Comparison of ENCODE assay signal across 1 cellular context in the genomic region with DNA sequence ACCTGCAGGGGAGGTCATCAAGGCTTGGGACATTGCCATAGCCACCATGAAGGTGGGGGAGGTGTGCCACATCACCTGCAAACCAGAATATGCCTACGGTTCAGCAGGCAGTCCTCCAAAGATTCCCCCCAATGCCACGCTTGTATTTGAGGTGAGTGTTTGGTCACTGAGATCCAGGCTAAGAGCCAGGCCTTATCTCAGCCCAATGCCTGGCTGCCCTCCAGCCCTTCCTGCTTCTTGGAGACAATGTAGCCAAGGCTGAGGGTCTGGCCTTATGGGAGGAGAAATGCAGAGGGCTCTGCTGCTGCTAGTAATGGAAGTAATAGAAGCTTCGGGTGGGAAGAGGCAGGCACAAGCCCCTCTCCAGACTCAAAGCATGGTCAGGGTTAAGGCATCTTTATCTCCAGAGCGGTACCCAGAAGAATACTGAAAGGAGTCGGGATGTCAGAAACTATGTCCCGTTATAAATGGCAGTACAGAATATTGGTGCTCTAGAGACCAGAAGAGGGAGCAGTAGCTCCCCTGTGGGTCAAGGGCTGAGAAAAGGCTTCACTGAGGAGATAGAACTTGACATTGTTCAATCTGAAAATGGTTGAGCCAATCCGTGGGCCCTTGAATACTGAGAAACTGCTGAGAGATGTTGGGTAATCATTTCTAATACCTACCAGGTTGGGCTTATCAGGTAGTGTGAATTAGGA.
TF ChIP-seq lines count a peak whose summit lies in the region.

No MANE protein-coding gene starts in this region.

TF ChIP-seq in GM23338, 12 proteins besides CTCF, POLR2A, EP300 and RAD21:
- TF ChIP-seq, protein P1, sequence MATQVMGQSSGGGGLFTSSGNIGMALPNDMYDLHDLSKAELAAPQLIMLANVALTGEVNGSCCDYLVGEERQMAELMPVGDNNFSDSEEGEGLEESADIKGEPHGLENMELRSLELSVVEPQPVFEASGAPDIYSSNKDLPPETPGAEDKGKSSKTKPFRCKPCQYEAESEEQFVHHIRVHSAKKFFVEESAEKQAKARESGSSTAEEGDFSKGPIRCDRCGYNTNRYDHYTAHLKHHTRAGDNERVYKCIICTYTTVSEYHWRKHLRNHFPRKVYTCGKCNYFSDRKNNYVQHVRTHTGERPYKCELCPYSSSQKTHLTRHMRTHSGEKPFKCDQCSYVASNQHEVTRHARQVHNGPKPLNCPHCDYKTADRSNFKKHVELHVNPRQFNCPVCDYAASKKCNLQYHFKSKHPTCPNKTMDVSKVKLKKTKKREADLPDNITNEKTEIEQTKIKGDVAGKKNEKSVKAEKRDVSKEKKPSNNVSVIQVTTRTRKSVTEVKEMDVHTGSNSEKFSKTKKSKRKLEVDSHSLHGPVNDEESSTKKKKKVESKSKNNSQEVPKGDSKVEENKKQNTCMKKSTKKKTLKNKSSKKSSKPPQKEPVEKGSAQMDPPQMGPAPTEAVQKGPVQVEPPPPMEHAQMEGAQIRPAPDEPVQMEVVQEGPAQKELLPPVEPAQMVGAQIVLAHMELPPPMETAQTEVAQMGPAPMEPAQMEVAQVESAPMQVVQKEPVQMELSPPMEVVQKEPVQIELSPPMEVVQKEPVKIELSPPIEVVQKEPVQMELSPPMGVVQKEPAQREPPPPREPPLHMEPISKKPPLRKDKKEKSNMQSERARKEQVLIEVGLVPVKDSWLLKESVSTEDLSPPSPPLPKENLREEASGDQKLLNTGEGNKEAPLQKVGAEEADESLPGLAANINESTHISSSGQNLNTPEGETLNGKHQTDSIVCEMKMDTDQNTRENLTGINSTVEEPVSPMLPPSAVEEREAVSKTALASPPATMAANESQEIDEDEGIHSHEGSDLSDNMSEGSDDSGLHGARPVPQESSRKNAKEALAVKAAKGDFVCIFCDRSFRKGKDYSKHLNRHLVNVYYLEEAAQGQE (IDR thresholded peaks at IDR 0.05; ENCODE audit: unreplicated experiment), result no peak
- TF ChIP-seq NANOG (IDR thresholded peaks at IDR 0.05; ENCODE audit: borderline replicate concordance) (no peak), ZNF114 (CRISPR knock-in tag; IDR thresholded peaks at IDR 0.05) (no peak), JUNB (IDR thresholded peaks at IDR 0.05; ENCODE audit: unreplicated experiment) (no peak), CREB1 (CRISPR knock-in tag; IDR thresholded peaks at IDR 0.05; ENCODE audit: low read depth) (no peak), STAT1 (IDR thresholded peaks at IDR 0.05; ENCODE audit: unreplicated experiment) (no peak), EZH2 (IDR thresholded peaks at IDR 0.05; ENCODE audit: low read depth, unreplicated experiment) (no peak), POLR2AphosphoS5 (IDR thresholded peaks at IDR 0.05; ENCODE audit: low read depth) (no peak), ZNF331 (CRISPR knock-in tag; IDR thresholded peaks at IDR 0.05; ENCODE audit: low read depth) (no peak), EZH2phosphoT487 (IDR thresholded peaks at IDR 0.05; ENCODE audit: unreplicated experiment) (no peak)
- TF ChIP-seq, protein P2, sequence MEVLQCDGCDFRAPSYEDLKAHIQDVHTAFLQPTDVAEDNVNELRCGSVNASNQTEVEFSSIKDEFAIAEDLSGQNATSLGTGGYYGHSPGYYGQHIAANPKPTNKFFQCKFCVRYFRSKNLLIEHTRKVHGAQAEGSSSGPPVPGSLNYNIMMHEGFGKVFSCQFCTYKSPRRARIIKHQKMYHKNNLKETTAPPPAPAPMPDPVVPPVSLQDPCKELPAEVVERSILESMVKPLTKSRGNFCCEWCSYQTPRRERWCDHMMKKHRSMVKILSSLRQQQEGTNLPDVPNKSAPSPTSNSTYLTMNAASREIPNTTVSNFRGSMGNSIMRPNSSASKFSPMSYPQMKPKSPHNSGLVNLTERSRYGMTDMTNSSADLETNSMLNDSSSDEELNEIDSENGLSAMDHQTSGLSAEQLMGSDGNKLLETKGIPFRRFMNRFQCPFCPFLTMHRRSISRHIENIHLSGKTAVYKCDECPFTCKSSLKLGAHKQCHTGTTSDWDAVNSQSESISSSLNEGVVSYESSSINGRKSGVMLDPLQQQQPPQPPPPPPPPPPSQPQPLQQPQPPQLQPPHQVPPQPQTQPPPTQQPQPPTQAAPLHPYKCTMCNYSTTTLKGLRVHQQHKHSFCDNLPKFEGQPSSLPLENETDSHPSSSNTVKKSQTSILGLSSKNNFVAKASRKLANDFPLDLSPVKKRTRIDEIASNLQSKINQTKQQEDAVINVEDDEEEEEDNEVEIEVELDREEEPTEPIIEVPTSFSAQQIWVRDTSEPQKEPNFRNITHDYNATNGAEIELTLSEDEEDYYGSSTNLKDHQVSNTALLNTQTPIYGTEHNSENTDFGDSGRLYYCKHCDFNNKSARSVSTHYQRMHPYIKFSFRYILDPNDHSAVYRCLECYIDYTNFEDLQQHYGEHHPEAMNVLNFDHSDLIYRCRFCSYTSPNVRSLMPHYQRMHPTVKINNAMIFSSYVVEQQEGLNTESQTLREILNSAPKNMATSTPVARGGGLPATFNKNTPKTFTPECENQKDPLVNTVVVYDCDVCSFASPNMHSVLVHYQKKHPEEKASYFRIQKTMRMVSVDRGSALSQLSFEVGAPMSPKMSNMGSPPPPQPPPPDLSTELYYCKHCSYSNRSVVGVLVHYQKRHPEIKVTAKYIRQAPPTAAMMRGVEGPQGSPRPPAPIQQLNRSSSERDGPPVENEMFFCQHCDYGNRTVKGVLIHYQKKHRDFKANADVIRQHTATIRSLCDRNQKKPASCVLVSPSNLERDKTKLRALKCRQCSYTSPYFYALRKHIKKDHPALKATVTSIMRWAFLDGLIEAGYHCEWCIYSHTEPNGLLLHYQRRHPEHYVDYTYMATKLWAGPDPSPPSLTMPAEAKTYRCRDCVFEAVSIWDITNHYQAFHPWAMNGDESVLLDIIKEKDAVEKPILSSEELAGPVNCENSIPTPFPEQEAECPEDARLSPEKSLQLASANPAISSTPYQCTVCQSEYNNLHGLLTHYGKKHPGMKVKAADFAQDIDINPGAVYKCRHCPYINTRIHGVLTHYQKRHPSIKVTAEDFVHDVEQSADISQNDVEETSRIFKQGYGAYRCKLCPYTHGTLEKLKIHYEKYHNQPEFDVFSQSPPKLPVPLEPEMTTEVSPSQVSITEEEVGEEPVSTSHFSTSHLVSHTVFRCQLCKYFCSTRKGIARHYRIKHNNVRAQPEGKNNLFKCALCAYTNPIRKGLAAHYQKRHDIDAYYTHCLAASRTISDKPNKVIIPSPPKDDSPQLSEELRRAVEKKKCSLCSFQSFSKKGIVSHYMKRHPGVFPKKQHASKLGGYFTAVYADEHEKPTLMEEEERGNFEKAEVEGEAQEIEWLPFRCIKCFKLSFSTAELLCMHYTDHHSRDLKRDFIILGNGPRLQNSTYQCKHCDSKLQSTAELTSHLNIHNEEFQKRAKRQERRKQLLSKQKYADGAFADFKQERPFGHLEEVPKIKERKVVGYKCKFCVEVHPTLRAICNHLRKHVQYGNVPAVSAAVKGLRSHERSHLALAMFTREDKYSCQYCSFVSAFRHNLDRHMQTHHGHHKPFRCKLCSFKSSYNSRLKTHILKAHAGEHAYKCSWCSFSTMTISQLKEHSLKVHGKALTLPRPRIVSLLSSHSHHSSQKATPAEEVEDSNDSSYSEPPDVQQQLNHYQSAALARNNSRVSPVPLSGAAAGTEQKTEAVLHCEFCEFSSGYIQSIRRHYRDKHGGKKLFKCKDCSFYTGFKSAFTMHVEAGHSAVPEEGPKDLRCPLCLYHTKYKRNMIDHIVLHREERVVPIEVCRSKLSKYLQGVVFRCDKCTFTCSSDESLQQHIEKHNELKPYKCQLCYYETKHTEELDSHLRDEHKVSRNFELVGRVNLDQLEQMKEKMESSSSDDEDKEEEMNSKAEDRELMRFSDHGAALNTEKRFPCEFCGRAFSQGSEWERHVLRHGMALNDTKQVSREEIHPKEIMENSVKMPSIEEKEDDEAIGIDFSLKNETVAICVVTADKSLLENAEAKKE (CRISPR knock-in tag; IDR thresholded peaks at IDR 0.05), result no peak
- TF ChIP-seq, protein P3, sequence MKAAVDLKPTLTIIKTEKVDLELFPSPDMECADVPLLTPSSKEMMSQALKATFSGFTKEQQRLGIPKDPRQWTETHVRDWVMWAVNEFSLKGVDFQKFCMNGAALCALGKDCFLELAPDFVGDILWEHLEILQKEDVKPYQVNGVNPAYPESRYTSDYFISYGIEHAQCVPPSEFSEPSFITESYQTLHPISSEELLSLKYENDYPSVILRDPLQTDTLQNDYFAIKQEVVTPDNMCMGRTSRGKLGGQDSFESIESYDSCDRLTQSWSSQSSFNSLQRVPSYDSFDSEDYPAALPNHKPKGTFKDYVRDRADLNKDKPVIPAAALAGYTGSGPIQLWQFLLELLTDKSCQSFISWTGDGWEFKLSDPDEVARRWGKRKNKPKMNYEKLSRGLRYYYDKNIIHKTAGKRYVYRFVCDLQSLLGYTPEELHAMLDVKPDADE (IDR thresholded peaks at IDR 0.05), result no peak
